20 cellular contexts compared by ENCODE assay signal in the genomic region with DNA sequence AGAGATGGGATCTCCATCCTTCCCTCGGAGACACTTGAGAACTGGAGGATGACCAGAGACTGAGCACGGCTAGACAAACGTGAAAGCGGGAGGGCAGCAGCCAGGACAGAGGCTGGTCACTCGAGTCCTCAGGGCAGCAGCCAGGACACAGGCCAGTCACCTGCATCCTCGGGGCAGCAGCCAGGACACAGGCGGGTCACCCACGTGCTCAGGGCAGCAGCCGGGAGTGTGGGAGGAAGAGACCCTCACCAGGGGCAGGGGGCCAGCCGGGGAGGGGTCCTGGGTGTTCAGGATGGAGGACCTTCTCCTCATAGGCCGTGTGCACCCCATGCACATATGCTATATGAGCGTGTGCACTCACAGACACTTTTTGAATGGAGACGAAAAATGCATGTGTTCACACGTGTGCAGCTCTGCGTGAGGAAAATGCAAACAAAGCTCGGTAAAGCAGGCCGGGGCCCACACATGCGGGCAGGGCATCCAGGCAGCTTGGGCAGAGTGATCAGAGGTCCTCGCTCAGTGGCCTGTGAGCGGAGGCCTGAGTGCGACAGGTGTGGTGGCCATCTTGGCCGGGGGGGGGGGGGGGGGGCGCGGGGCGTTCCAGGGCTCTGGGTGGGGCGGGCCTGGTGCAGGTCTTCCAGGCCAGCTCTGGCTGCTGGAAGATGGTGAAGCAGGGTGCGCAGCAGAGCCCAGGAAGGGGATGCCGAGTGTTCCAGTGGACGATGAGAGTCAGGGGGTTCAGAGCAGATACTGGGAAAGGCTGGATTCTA.
"Had no signal": no experiment of that assay in that cellular context is flagged by ENCODE, and none has a peak within 500 bp of the region (broad histone marks: within the 10 kb centered on the region; RNA-seq: fewer than 3 reads in every experiment).

No MANE protein-coding gene starts in this region.

- H3K36me3 ChIP-seq: neural progenitor cell, prostate gland, spleen, thoracic aorta, tibial nerve, upper lobe of right lung, uterus had no signal

- H3K4me3 Mint-ChIP-seq: memory B cell; natural killer cell treated with Interleukin-12 subunit alpha and Interleukin-12 subunit beta and Interleukin-15 and Interleukin-18, amount 100 ng/mL, for 72 hours; neural progenitor cell; stimulated activated naive B cell treated with anti-CD40 and anti-IgM and Interleukin-4, amounts not matched to agents 10 μg/mL and 1 μg/mL and 100 μg/mL, for 72 hours; stimulated activated naive CD8-positive, alpha-beta T cell treated with anti-CD3 and anti-CD28 coated beads, Interleukin-15, Interleukin-2, amounts not matched to agents 100 ng/mL and 50 ng/mL, for 24 hours had no signal

- H3K9me3 Mint-ChIP-seq: effector memory CD8-positive, alpha-beta T cell; memory B cell; naive B cell; natural killer cell treated with Interleukin-12 subunit alpha and Interleukin-12 subunit beta and Interleukin-15 and Interleukin-18, amount 100 ng/mL, for 72 hours; neural progenitor cell; stimulated activated naive B cell treated with anti-CD40 and anti-IgM and Interleukin-4, amounts not matched to agents 10 μg/mL and 1 μg/mL and 100 μg/mL, for 72 hours; stimulated activated naive CD8-positive, alpha-beta T cell treated with anti-CD3 and anti-CD28 coated beads, Interleukin-15, Interleukin-2, amounts not matched to agents 100 ng/mL and 50 ng/mL, for 24 hours had no signal

- H3K27me3 Mint-ChIP-seq: natural killer cell treated with Interleukin-12 subunit alpha and Interleukin-12 subunit beta and Interleukin-15 and Interleukin-18, amount 100 ng/mL, for 72 hours; stimulated activated naive CD8-positive, alpha-beta T cell treated with anti-CD3 and anti-CD28 coated beads, Interleukin-15, Interleukin-2, amounts not matched to agents 100 ng/mL and 50 ng/mL, for 24 hours had no signal

- H3K36me3 Mint-ChIP-seq: memory B cell; naive B cell; natural killer cell treated with Interleukin-12 subunit alpha and Interleukin-12 subunit beta and Interleukin-15 and Interleukin-18, amount 100 ng/mL, for 72 hours; neural progenitor cell; stimulated activated naive B cell treated with anti-CD40 and anti-IgM and Interleukin-4, amounts not matched to agents 10 μg/mL and 1 μg/mL and 100 μg/mL, for 72 hours had no signal

- DNase-seq: cortex of kidney; effector memory CD8-positive, alpha-beta T cell; head of caudate nucleus; left ventricle myocardium superior; naive B cell; nucleus accumbens; right cardiac atrium; spleen; stimulated activated naive B cell treated with anti-CD40 and anti-IgM and Interleukin-4, amounts not matched to agents 10 μg/mL and 1 μg/mL and 100 μg/mL, for 72 hours; upper lobe of right lung; uterus had no signal

- H3K27me3 ChIP-seq: neural progenitor cell, spleen, uterus had no signal

- ATAC-seq: left ventricle myocardium superior; natural killer cell treated with Interleukin-12 subunit alpha and Interleukin-12 subunit beta and Interleukin-15 and Interleukin-18, amount 100 ng/mL, for 72 hours; right cardiac atrium; stimulated activated naive B cell treated with anti-CD40 and anti-IgM and Interleukin-4, amounts not matched to agents 10 μg/mL and 1 μg/mL and 100 μg/mL, for 72 hours; upper lobe of right lung had no signal

- H3K27ac Mint-ChIP-seq: effector memory CD8-positive, alpha-beta T cell; memory B cell; natural killer cell treated with Interleukin-12 subunit alpha and Interleukin-12 subunit beta and Interleukin-15 and Interleukin-18, amount 100 ng/mL, for 72 hours; neural progenitor cell; stimulated activated naive B cell treated with anti-CD40 and anti-IgM and Interleukin-4, amounts not matched to agents 10 μg/mL and 1 μg/mL and 100 μg/mL, for 72 hours; stimulated activated naive CD8-positive, alpha-beta T cell treated with anti-CD3 and anti-CD28 coated beads, Interleukin-15, Interleukin-2, amounts not matched to agents 100 ng/mL and 50 ng/mL, for 24 hours had no signal

- H3K4me3 ChIP-seq: lung, neural progenitor cell, prostate gland, skin epidermis, spleen, thoracic aorta, tibial nerve, upper lobe of right lung, uterus had no signal
